ENCODE assay signal across 13 cellular contexts in the genomic region with DNA sequence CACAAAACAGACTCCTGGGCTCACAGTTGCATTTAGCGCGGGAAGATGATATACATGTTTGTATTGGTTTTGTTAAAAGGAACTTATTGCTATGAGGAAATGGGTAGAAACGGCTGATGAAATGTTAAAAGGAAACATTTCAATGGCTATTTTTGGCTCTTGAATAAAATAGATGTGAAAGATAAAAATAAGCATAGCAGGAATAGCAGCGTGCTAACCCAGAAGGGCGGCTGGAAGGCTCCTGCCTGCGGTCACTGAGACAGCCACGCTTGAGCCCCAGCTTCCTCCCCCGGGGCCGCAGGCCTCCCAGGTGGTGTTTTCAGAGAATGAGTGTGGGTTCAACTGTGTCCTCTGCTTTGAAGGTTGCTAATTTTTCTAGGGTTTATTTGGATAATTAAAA. TPM values are rescaled to one million over a fixed set of nuclear protein-coding genes. Genes with fewer than 3 reads are reported as not detected.
DNase-seq lines count a peak whose midpoint lies in the region; ATAC-seq, FAIRE-seq and TF ChIP-seq lines count a peak whose summit lies in the region.
"Had no signal": no experiment of that assay in that cellular context is flagged by ENCODE, and none has a peak within 500 bp of the region (broad histone marks: within the 10 kb centered on the region; RNA-seq: fewer than 3 reads in every experiment).

No MANE protein-coding gene starts in this region.

- RAD21 ChIA-PET in GM12878 (lab: Charles Lee; ENCODE audit: unreplicated experiment) = interaction anchor here (0.7 to 13.2 kb wide), 4 partner anchors 11 to 124 kb away, joined by 3 to 424 read pairs (median 9); no protein-coding TSS in a partner anchor

- WGBS in GM12878 (ENCODE audit: insufficient coverage, insufficient replicate concordance, low lambda C conversion rate, missing lambda C conversion rate) = 3% methylated on average over 9 of the region's 9 CpGs

- no peaks in the 10 kb centered on the region for H4K20me1 ChIP-seq in GM12878 (ENCODE audit: control insufficient read depth, insufficient read depth)

- H3K9ac ChIP-seq in GM12878 (ENCODE audit: control insufficient read depth, insufficient read depth, low read length) = no peak overlapping the region

- ATAC-seq in GM21360 (IDR thresholded peaks at IDR 0.05; ENCODE audit: unreplicated experiment) = peak; percentile 65
- ATAC-seq in HG03342 (IDR thresholded peaks at IDR 0.05; ENCODE audit: unreplicated experiment) = peak; percentile 65
- peak; percentile 78 for ATAC-seq in GM12878
- ATAC-seq: activated T-helper 17 cell treated with anti-CD3 and anti-CD28 coated beads, Interleukin-2, amount 50 U/mL, for 72 hours; naive thymus-derived CD4-positive, alpha-beta T cell had no signal

- TF ChIP-seq POLR2A in GM12878 (IDR thresholded peaks at IDR 0.05; ENCODE audit: low read depth, low read length) = no peak

- peaks cover 31% of the 10 kb centered on the region for H3K4me1 ChIP-seq in GM12878 (ENCODE audit: control insufficient read depth, insufficient read depth, low read length)
- H3K4me1 ChIP-seq: SJCRH30 had no signal

- H3K27ac ChIP-seq in GM12878 (ENCODE audit: control insufficient read depth, insufficient read depth) = no peak overlapping the region
- H3K27ac ChIP-seq: SJCRH30 had no signal

- BruUV-seq in GM12878 (replicated peaks; lab: Mats Ljungman, UMichigan) = no TSS peak

- DNase-seq in GM12865 (ENCODE audit: low read depth) (peak; percentile 56), GM12878 (ENCODE audit: low read depth, low spot score) (no peak), HPDE6-E6E7 (ENCODE audit: extremely low spot score) (no peak), activated T-cell treated with anti-CD3 and anti-CD28 coated beads for 4 hours (no peak)
- no peak for DNase-seq in stimulated activated naive CD4-positive, alpha-beta T cell (lab: John Stamatoyannopoulos, UW)
- no peak for DNase-seq in stimulated activated CD4-positive, alpha-beta T cell treated with anti-CD3 and anti-CD28 coated beads, Interleukin-12 subunit alpha, Interleukin-12 subunit beta, amount 100 ng/mL, for 4 hours
- DNase-seq: CD4-positive, CD25-positive, alpha-beta regulatory T cell; naive thymus-derived CD4-positive, alpha-beta T cell; SJCRH30 had no signal

- POLR2A ChIA-PET in GM12878 (lab: Charles Lee) = interaction anchor here (1.3 kb wide), 1 partner anchor 11 kb away, joined by 3 read pairs; no protein-coding TSS in a partner anchor

- no peaks in the 10 kb centered on the region for H3K27me3 ChIP-seq in GM12878 (replicated peaks in 1 of 2; ENCODE audit: control insufficient read depth in 2 of 2, insufficient read depth in 2 of 2, low read length in 1 of 2)
- H3K27me3 ChIP-seq: esophagus muscularis mucosa, SJCRH30 had no signal

- no peak for TF ChIP-seq RAD21 in GM12878 (IDR thresholded peaks at IDR 0.05; ENCODE audit: insufficient read depth, low read depth, low read length)

- in situ Hi-C loops in GM12878 (cut with MboI) = loop anchor here (25.0 kb wide), 1 partner anchor 1309 kb away; a partner anchor contains a TSS

- TF ChIP-seq EP300 in GM12878 (IDR thresholded peaks at IDR 0.05; ENCODE audit: borderline replicate concordance in 1 of 2, control insufficient read depth in 1 of 2, low read depth in 2 of 2, low read length in 2 of 2) = peak in 1 of 2 experiments; percentile 58; a peak in 3 of 4 replicates

- no peaks in the 10 kb centered on the region for H3K79me2 ChIP-seq in GM12878 (ENCODE audit: control insufficient read depth, insufficient read depth, low read length)

- intact Hi-C loops in GM12878 (cut with micrococcal nuclease; ENCODE audit: unreplicated experiment) = loop anchor here (2.0 kb wide), 1 partner anchor 45 kb away; no protein-coding TSS in a partner anchor

- 0 out of 2 replicates have a peak overlapping the region, but pooled peaks have one; percentile 14 for H3K4me2 ChIP-seq in GM12878 (ENCODE audit: control insufficient read depth, insufficient read depth)

- H3K36me3 ChIP-seq in GM12878 (ENCODE audit: control insufficient read depth in 2 of 2, insufficient read depth in 2 of 2, low read length in 1 of 2) = peaks cover 0 to 6% of the 10 kb centered on the region in 2 experiments; a peak in 2 of 4 replicates
- H3K36me3 ChIP-seq: SJCRH30 had no signal

- CTCF ChIA-PET in GM12878 (lab: Yijun Ruan, JAX) = interaction anchor here (0.9 to 12.3 kb wide), 13 partner anchors 24 to 249 kb away, joined by 3 to 412 read pairs (median 29); a partner anchor contains a TSS

- SMC1A ChIA-PET in GM12878 (lab: Charles Lee; ENCODE audit: uncharacterized antibody, unreplicated experiment) = interaction anchor here (0.7 to 6.6 kb wide), 7 partner anchors 10 to 236 kb away, joined by 3 to 281 read pairs (median 4); no protein-coding TSS in a partner anchor

- no peak overlapping the region for H2AFZ ChIP-seq in GM12878 (ENCODE audit: control insufficient read depth, low read depth, low read length)

- H3K4me3 ChIP-seq in GM12865 (ENCODE audit: low read depth, low read length) = no peak overlapping the region
- no peak overlapping the region for H3K4me3 ChIP-seq in GM12878
- H3K4me3 ChIP-seq: esophagus muscularis mucosa, SJCRH30 had no signal

- no peaks in the 10 kb centered on the region; the same call in 2 of the 3 replicates for H3K9me3 ChIP-seq in GM12878 (replicated peaks; ENCODE audit: control insufficient read depth, insufficient read depth, low read length)
- H3K9me3 ChIP-seq: esophagus muscularis mucosa had no signal

- peak; percentile 13 for FAIRE-seq in GM12878 (lab: Jason Lieb, UNC)

- TF ChIP-seq CTCF in GM12865 (IDR thresholded peaks at IDR 0.05; ENCODE audit: insufficient read depth, low read depth, low read length, missing control alignments) = no peak
- TF ChIP-seq CTCF in GM12878 (IDR thresholded peaks at IDR 0.05 in 2 of 3, conservative IDR thresholded peaks at IDR 0.05 in 1 of 3; ENCODE audit: control insufficient read depth in 2 of 3, extremely low read depth in 1 of 3, insufficient read depth in 1 of 3, low read depth in 3 of 3, low read length in 3 of 3) = no peak

TF ChIP-seq in GM12878, 131 proteins besides CTCF, POLR2A, EP300 and RAD21 (continues in another document):
- TF ChIP-seq MYC (IDR thresholded peaks at IDR 0.05; ENCODE audit: insufficient read depth, insufficient read length, insufficient replicate concordance, low read length, severe bottlenecking) (no peak), TARDBP (IDR thresholded peaks at IDR 0.05; ENCODE audit: borderline replicate concordance) (no peak), PML (IDR thresholded peaks at IDR 0.05; ENCODE audit: low read length) (no peak), BACH1 (IDR thresholded peaks at IDR 0.05; ENCODE audit: borderline replicate concordance) (no peak)
- TF ChIP-seq, protein P1, sequence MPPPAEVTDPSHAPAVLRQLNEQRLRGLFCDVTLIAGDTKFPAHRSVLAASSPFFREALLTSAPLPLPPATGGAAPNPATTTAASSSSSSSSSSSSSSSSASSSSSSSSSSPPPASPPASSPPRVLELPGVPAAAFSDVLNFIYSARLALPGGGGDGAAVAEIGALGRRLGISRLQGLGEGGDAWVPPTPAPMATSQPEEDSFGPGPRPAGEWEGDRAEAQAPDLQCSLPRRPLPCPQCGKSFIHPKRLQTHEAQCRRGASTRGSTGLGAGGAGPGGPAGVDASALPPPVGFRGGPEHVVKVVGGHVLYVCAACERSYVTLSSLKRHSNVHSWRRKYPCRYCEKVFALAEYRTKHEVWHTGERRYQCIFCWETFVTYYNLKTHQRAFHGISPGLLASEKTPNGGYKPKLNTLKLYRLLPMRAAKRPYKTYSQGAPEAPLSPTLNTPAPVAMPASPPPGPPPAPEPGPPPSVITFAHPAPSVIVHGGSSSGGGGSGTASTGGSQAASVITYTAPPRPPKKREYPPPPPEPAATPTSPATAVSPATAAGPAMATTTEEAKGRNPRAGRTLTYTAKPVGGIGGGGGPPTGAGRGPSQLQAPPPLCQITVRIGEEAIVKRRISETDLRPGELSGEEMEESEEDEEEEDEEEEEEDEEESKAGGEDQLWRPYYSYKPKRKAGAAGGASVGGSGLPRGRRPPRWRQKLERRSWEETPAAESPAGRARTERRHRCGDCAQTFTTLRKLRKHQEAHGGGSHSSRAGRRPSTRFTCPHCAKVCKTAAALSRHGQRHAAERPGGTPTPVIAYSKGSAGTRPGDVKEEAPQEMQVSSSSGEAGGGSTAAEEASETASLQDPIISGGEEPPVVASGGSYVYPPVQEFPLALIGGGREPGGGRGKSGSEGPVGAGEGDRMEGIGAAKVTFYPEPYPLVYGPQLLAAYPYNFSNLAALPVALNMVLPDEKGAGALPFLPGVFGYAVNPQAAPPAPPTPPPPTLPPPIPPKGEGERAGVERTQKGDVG (CRISPR knock-in tag; IDR thresholded peaks at IDR 0.05) = no peak

RNA-seq across cellular contexts. Expression of a gene that starts 35.0 kb away (rescaled TPM):
- 3.0 TPM in 2 replicates for total RNA-seq in GM12878 (2013; cell fraction: nucleolus; rRNA removed)
- 4.0 and 4.1 TPM in 2 replicates for total RNA-seq in GM12878 (2014; rRNA removed)
- total RNA-seq in GM12878 (2014; rRNA removed; fragmentation: Illumina TruSeq; extraction: Trizol) = 2.9 and 3.2 TPM in 2 replicates
- total RNA-seq in GM12878 (2021) = 6.9 and 8.0 TPM in 2 replicates
- not detected for polyA plus RNA-seq in GM12878 (2011; ENCODE audit: low read depth)
- 0.91 and 1.0 TPM in 2 replicates for polyA plus RNA-seq in GM12878 (2011; rRNA removed)
- 1.3 and 1.6 TPM in 2 replicates for polyA plus RNA-seq in GM12878 (2011; cell fraction: cytosol; rRNA removed)
- polyA plus RNA-seq in GM12878 (2011; cell fraction: nucleus; rRNA removed) = 0.86 and 1.6 TPM in 2 replicates
- polyA plus RNA-seq in GM12878 (2012) = 0.03 and 0.20 TPM in 2 replicates
- 2.9 and 4.9 TPM in 2 replicates for polyA plus RNA-seq in GM12878 (2014; fragmentation: Illumina TruSeq; extraction: Trizol)
- 1 to 10 TPM in 1 of 2 experiments, under 1 TPM in 1; 0.90 to 1.1 TPM for polyA plus RNA-seq in GM12878 (2014; fragmentation: Nextera tagmentation; extraction: Ambion mirVana)
- 2.6 and 2.7 TPM in 2 replicates for polyA plus RNA-seq in GM12878 (2014; rRNA removed)
- polyA plus RNA-seq in GM12878 (2016; fragmentation: Nextera tagmentation; extraction: Ambion mirVana) = 1 to 10 TPM; 3.2 to 4.3 TPM
- 2.8 and 3.7 TPM in 2 replicates for polyA minus RNA-seq in GM12878 (2011; rRNA and poly(A)+ RNA removed)
- polyA minus RNA-seq in GM12878 (2011; cell fraction: cytosol; rRNA and poly(A)+ RNA removed) = 1.6 and 1.7 TPM in 2 replicates
- polyA minus RNA-seq in GM12878 (2011; cell fraction: nucleus; rRNA and poly(A)+ RNA removed) = 0.73 and 2.3 TPM in 2 replicates
- polyA plus RNA-seq: CD4-positive, CD25-positive, alpha-beta regulatory T cell had no signal
